11 cellular contexts compared by ENCODE assay signal in genomic region chr1:27007909-27008582, GRCh38. TPM values are rescaled to one million over a fixed set of nuclear protein-coding genes. Genes with fewer than 3 reads are reported as not detected.
DNase-seq lines count a peak whose midpoint lies in the region; ATAC-seq, FAIRE-seq and TF ChIP-seq lines count a peak whose summit lies in the region.
"Had no signal": no experiment of that assay in that cellular context is flagged by ENCODE, and none has a peak within 500 bp of the region (broad histone marks: within the 10 kb centered on the region; RNA-seq: fewer than 3 reads in every experiment).

No MANE protein-coding gene starts in this region.

- H2BK120ac ChIP-seq in H9 (ENCODE audit: low read depth, low read length, poor library complexity, severe bottlenecking), result no peak overlapping the region

- H3K27me3 Mint-ChIP-seq in H9 (ENCODE audit: low read depth) (no peaks in the 10 kb centered on the region; the same call in 1 of the 2 replicates), astrocyte (ENCODE audit: low read depth, unreplicated experiment) (no peaks in the 10 kb centered on the region)

- H3K14ac ChIP-seq in H9 (ENCODE audit: insufficient read depth, low read length), result peak overlapping the region; percentile 18; the same call in 1 of the 2 replicates

- peak overlapping the region; percentile 97 for H3K27ac ChIP-seq in H9 (ENCODE audit: insufficient read length, low read depth, low read length)
- no peak overlapping the region for H3K27ac ChIP-seq in astrocyte (ENCODE audit: low read depth, low read length)
- no peak overlapping the region for H3K27ac ChIP-seq in small intestine (ENCODE audit: low read depth in 1 of 2, low read length in 1 of 2)

- H3K9ac ChIP-seq in H9 (ENCODE audit: extremely low read depth, insufficient read length, low read length), result peak overlapping the region; percentile 53
- H3K9ac ChIP-seq in astrocyte (ENCODE audit: low read length), result no peak overlapping the region

- H3K23ac ChIP-seq in H9 (ENCODE audit: insufficient read length, low read depth, low read length), result no peak overlapping the region

- peaks cover 67 to 77% of the 10 kb centered on the region in 2 experiments for H3K4me1 Mint-ChIP-seq in H9
- peaks cover 47% of the 10 kb centered on the region for H3K4me1 Mint-ChIP-seq in astrocyte (ENCODE audit: low read depth, unreplicated experiment)

- DNase-seq in H9, result peak; percentile 89
- DNase-seq in astrocyte (ENCODE audit: low read depth), result no peak
- peak; percentile 98 for DNase-seq in islet precursor cell
- DNase-seq in small intestine, result peak; percentile 44
- DNase-seq in NCI-H774 (lab: John Stamatoyannopoulos, UW), result no peak
- no peak for DNase-seq in SIG-M5 (lab: John Stamatoyannopoulos, UW)
- no peak for DNase-seq in stimulated activated naive CD4-positive, alpha-beta T cell treated with Interleukin-2 at 50 U/mL for 16 hours (lab: John Stamatoyannopoulos, UW)
- DNase-seq in stimulated activated naive CD8-positive, alpha-beta T cell treated with anti-CD3 and anti-CD28 coated beads, Interleukin-15, Interleukin-2, amounts not matched to agents 100 U/mL and 50 U/mL, for 24 hours, result no peak
- DNase-seq: activated effector memory CD4-positive, alpha-beta T cell treated with Interleukin-2 at 50 U/mL for 16 hours; cortex of kidney; HCEC 1CT had no signal

- no peak overlapping the region for H2BK12ac ChIP-seq in H9 (ENCODE audit: insufficient read length, low read depth, low read length)

- H4K8ac ChIP-seq in H9 (replicated peaks; ENCODE audit: insufficient read length, low read depth, low read length), result no peak overlapping the region

- FAIRE-seq in astrocyte (lab: Jason Lieb, UNC) (no peak), small intestine (lab: Jason Lieb, UNC) (no peak)

- H3K36me3 ChIP-seq in astrocyte (ENCODE audit: insufficient read depth, low read length), result no peaks in the 10 kb centered on the region
- no peaks in the 10 kb centered on the region for H3K36me3 ChIP-seq in small intestine (ENCODE audit: control insufficient read depth in 2 of 2, insufficient read depth in 2 of 2, low read length in 2 of 2)

- no peaks in the 10 kb centered on the region for H3K27me3 ChIP-seq in H9 (ENCODE audit: insufficient read depth, low read length)
- no peaks in the 10 kb centered on the region for H3K27me3 ChIP-seq in astrocyte (ENCODE audit: insufficient read depth, low read length)
- H3K27me3 ChIP-seq in small intestine (ENCODE audit: control insufficient read depth in 2 of 2, insufficient read depth in 2 of 2, low read length in 2 of 2), result peaks cover 0 to 8% of the 10 kb centered on the region in 2 donors

- H3K27ac Mint-ChIP-seq in H9 (peak overlapping the region; percentile 94 to 97 (median 95)), astrocyte (ENCODE audit: unreplicated experiment) (peak overlapping the region; percentile 59)

- H3K36me3 Mint-ChIP-seq in H9 (ENCODE audit: insufficient read depth in 1 of 3, low read depth in 3 of 3) (peaks cover 24 to 65% (median 37%) of the 10 kb centered on the region in 3 experiments), astrocyte (ENCODE audit: low read depth, unreplicated experiment) (peaks cover 2% of the 10 kb centered on the region)

- peaks cover 28% of the 10 kb centered on the region for H3K23me2 ChIP-seq in H9 (ENCODE audit: insufficient read length, low read depth, low read length, poor library complexity, severe bottlenecking)

- H3K56ac ChIP-seq in H9 (ENCODE audit: insufficient read length, low read depth, low read length), result no peak overlapping the region

- peak overlapping the region; percentile 55 for H2BK5ac ChIP-seq in H9 (ENCODE audit: insufficient read length, low read length)

- H3K4me1 ChIP-seq in H9 (ENCODE audit: insufficient read depth, low read length) (peaks cover 22% of the 10 kb centered on the region), astrocyte (ENCODE audit: insufficient read depth, low read length) (peaks cover 35% of the 10 kb centered on the region), small intestine (ENCODE audit: control insufficient read depth in 2 of 2, insufficient read depth in 1 of 2, low read depth in 1 of 2, low read length in 1 of 2) (peaks cover 0 to 5% of the 10 kb centered on the region in 2 donors)

- peak overlapping the region; percentile 56 for H4K5ac ChIP-seq in H9 (ENCODE audit: insufficient read length, low read depth, low read length)

- no peak overlapping the region for H3K4me3 ChIP-seq in astrocyte (ENCODE audit: insufficient read depth, low read depth, low read length)
- no peak overlapping the region for H3K4me3 ChIP-seq in small intestine (ENCODE audit: low read depth in 1 of 2, low read length in 2 of 2)

- H2AK5ac ChIP-seq in H9 (ENCODE audit: insufficient read length, low read length), result no peak overlapping the region

- H4K91ac ChIP-seq in H9 (ENCODE audit: insufficient read length, low read depth, low read length), result no peak overlapping the region

- H3K79me2 ChIP-seq in H9 (ENCODE audit: insufficient read depth, low read length) (peaks cover 35% of the 10 kb centered on the region), astrocyte (ENCODE audit: insufficient read depth, low read length) (peaks cover 8% of the 10 kb centered on the region)

- H3K4me3 Mint-ChIP-seq in H9, result peak overlapping the region; percentile 50 to 69
- no peak overlapping the region for H3K4me3 Mint-ChIP-seq in astrocyte (ENCODE audit: unreplicated experiment)

- no peak overlapping the region for H2BK20ac ChIP-seq in H9 (ENCODE audit: low read depth, low read length, poor library complexity, severe bottlenecking)

- H3T11ph ChIP-seq in H9 (ENCODE audit: low read length), result peak overlapping the region; percentile 21

- no peak for ATAC-seq in stimulated activated naive CD8-positive, alpha-beta T cell treated with anti-CD3 and anti-CD28 coated beads, Interleukin-15, Interleukin-2, amounts not matched to agents 100 U/mL and 50 U/mL, for 24 hours

- peaks cover 4% of the 10 kb centered on the region for H3K79me1 ChIP-seq in H9 (ENCODE audit: insufficient read depth, low read depth, low read length, poor library complexity, severe bottlenecking)

- no peak overlapping the region; the same call in 1 of the 2 replicates for H3K4ac ChIP-seq in H9 (ENCODE audit: low read depth, low read length)

- TF ChIP-seq CTCF in H9 (conservative IDR thresholded peaks at IDR 0.05), result no peak
- no peak for TF ChIP-seq CTCF in astrocyte (IDR thresholded peaks at IDR 0.05; ENCODE audit: insufficient read depth, low read depth, low read length)

- no peaks in the 10 kb centered on the region; a peak in 1 of 5 replicates for H3K9me3 Mint-ChIP-seq in H9
- H3K9me3 Mint-ChIP-seq in astrocyte (ENCODE audit: unreplicated experiment), result no peaks in the 10 kb centered on the region

- no CpG with 5 or more reads among the region's 9 CpGs for WGBS in H9 (ENCODE audit: extremely low coverage, insufficient read length, low lambda C conversion rate)
- 53 to 68% (median 60%) methylated on average over 9 of the region's 9 CpGs for WGBS in small intestine, 3 donors

- peak overlapping the region; percentile 80 for H3K18ac ChIP-seq in H9 (ENCODE audit: insufficient read length, low read depth, low read length)

- H3K4me2 ChIP-seq in H9 (ENCODE audit: insufficient read depth, insufficient read length, low read length) (peak overlapping the region; percentile 64), astrocyte (ENCODE audit: low read length) (no peak overlapping the region)

- no peak overlapping the region for H2BK15ac ChIP-seq in H9 (ENCODE audit: low read depth, low read length)

- H2AFZ ChIP-seq in H9 (ENCODE audit: low read length), result no peak overlapping the region
- no peak overlapping the region for H2AFZ ChIP-seq in astrocyte (ENCODE audit: low read depth, low read length)

- H3K9me3 ChIP-seq in H9 (ENCODE audit: control insufficient read depth, low read depth, low read length), result no peaks in the 10 kb centered on the region
- no peaks in the 10 kb centered on the region for H3K9me3 ChIP-seq in astrocyte (ENCODE audit: insufficient read depth, low read depth, low read length)
- no peaks in the 10 kb centered on the region for H3K9me3 ChIP-seq in small intestine (ENCODE audit: control insufficient read depth, low read depth)

- H4K20me1 ChIP-seq in H9 (ENCODE audit: control insufficient read depth, insufficient read depth, insufficient read length) (no peaks in the 10 kb centered on the region), astrocyte (ENCODE audit: insufficient read depth, low read length) (peaks cover 6% of the 10 kb centered on the region)

RNA-seq across cellular contexts. Expression of gene TENT5B, which starts 4.6 kb away (rescaled TPM):
- total RNA-seq in H9 (2021), result 124 and 126 TPM in 2 replicates
- 5.9 and 9.8 TPM in 2 replicates for total RNA-seq in astrocyte
- polyA plus RNA-seq in small intestine, result 1 to 10 TPM in 1 of 3 donors, under 1 TPM in 2; 0.27 to 3.9 (median 0.45) TPM

RNA-seq across cellular contexts. Expression of gene TRNP1, which starts 14.6 kb away (rescaled TPM):
- total RNA-seq in H9 (2021), result 38.4 and 39.0 TPM in 2 replicates
- total RNA-seq in astrocyte, result 16.4 and 19.2 TPM in 2 replicates
- 10 to 100 TPM; 10.8 to 15.6 (median 12.7) TPM for polyA plus RNA-seq in small intestine

RNA-seq across cellular contexts. Expression of gene KDF1, which starts 47.8 kb away (rescaled TPM):
- total RNA-seq in H9 (2021), result 17.6 and 19.5 TPM in 2 replicates
- total RNA-seq in astrocyte, result 0.22 and 0.54 TPM in 2 replicates
- polyA plus RNA-seq in small intestine, result 10 to 100 TPM; 19.9 to 30.8 (median 30.4) TPM

Comparison
In these comparisons a context has a peak if more than half of its experiments do, and no peak if none do; other contexts are left out.
1. DNase-seq: peak in H9 (single experiment), islet precursor cell (single experiment) and small intestine (single experiment); none in astrocyte (single experiment), NCI-H774 (single experiment), SIG-M5 (single experiment), stimulated activated naive CD4-positive, alpha-beta T cell treated with Interleukin-2 at 50 U/mL for 16 hours (single experiment) and stimulated activated naive CD8-positive, alpha-beta T cell treated with anti-CD3 and anti-CD28 coated beads, Interleukin-15, Interleukin-2, amounts not matched to agents 100 U/mL and 50 U/mL, for 24 hours (single experiment).
2. RNA of gene TENT5B, which starts 4.6 kb away (total RNA-seq): 124 to 126 TPM in H9; 5.9 to 9.8 TPM in astrocyte; every median in the first group is over 10 times any median in the second.
3. RNA of gene KDF1, which starts 47.8 kb away (total RNA-seq): 17.6 to 19.5 TPM in H9; 0.22 to 0.54 TPM in astrocyte; every median in the first group is over 10 times any median in the second.